8 cellular contexts compared by ENCODE assay signal in genomic region chr17:82338858-82339633, GRCh38. TPM values are rescaled to one million over a fixed set of nuclear protein-coding genes. Genes with fewer than 3 reads are reported as not detected.
DNase-seq lines count a peak whose midpoint lies in the region; ATAC-seq and TF ChIP-seq lines count a peak whose summit lies in the region.

No MANE protein-coding gene starts in this region.

- TF ChIP-seq CTCF in AG04450 (IDR thresholded peaks at IDR 0.05; ENCODE audit: low read depth, low read length) (no peak), mucosa of descending colon (IDR thresholded peaks at IDR 0.05) (no peak)

- peak overlapping the region; percentile 57 for H3K27ac ChIP-seq in AG04450 (ENCODE audit: low read depth, low read length)
- H3K27ac ChIP-seq in HUES64 (ENCODE audit: low read depth, low read length): no peak overlapping the region

- ATAC-seq in mucosa of descending colon (peak; percentile 90), HG03039 (IDR thresholded peaks at IDR 0.05; ENCODE audit: unreplicated experiment) (no peak), HG02852 (IDR thresholded peaks at IDR 0.05; ENCODE audit: unreplicated experiment) (no peak), HG02759 (IDR thresholded peaks at IDR 0.05; ENCODE audit: unreplicated experiment) (no peak)

- POLR2A ChIA-PET in AG04450 (lab: Yijun Ruan, JAX): interaction anchor here (1.1 kb wide), 1 partner anchor 40 kb away, joined by 3 read pairs; no protein-coding TSS in a partner anchor

- H3K9me3 ChIP-seq in AG04450 (ENCODE audit: control insufficient read depth, insufficient read depth, low read length): peaks cover 22% of the 10 kb centered on the region; the same call in 1 of the 2 replicates
- H3K9me3 ChIP-seq in HUES64 (ENCODE audit: insufficient read depth, low read depth, low read length): no peaks in the 10 kb centered on the region
- H3K9me3 ChIP-seq in mucosa of descending colon: no peaks in the 10 kb centered on the region

- no peak overlapping the region for H3K9ac ChIP-seq in HUES64 (ENCODE audit: low read depth, low read length)

- intact Hi-C loops in mucosa of descending colon (cut with DNase I, micrococcal nuclease): no loop called here

- H3K27me3 ChIP-seq in AG04450 (ENCODE audit: control insufficient read depth, insufficient read depth, low read length) (peaks cover 4% of the 10 kb centered on the region), HUES64 (ENCODE audit: insufficient read depth, low read length) (peaks cover 51% of the 10 kb centered on the region)

- DNase-seq in AG04450 (ENCODE audit: low read depth, low spot score): peak; percentile 30
- DNase-seq in cerebellar cortex (ENCODE audit: low spot score): peak; percentile 72
- DNase-seq in mucosa of descending colon: peak; percentile 68 to 77 (median 70)
- no peak for DNase-seq in stimulated activated CD4-positive, alpha-beta T cell treated with anti-CD3 and anti-CD28 coated beads, Interleukin-4, amount 100 ng/mL, for 4 hours

- CTCF ChIA-PET in AG04450 (lab: Charles Lee): no interaction called here

- 29% methylated on average over 29 of the region's 29 CpGs for WGBS in HUES64

- H3K36me3 ChIP-seq in HUES64 (ENCODE audit: insufficient read depth, low read length) (no peaks in the 10 kb centered on the region), mucosa of descending colon (ENCODE audit: low read depth) (no peaks in the 10 kb centered on the region)

- H3K4me1 ChIP-seq in HUES64 (ENCODE audit: insufficient read depth, low read length) (peaks cover 19% of the 10 kb centered on the region), mucosa of descending colon (ENCODE audit: low read depth) (peaks cover 26% of the 10 kb centered on the region)

- H3K4me3 ChIP-seq in AG04450 (ENCODE audit: low read depth, low read length) (no peak overlapping the region), HUES64 (ENCODE audit: low read length) (peak overlapping the region; percentile 34; the same call in 1 of the 2 replicates), mucosa of descending colon (no peak overlapping the region)

RNA-seq across cellular contexts. Expression of gene SECTM1, which starts 5.5 kb away (rescaled TPM):
- 8.0 and 12.5 TPM in 2 replicates for polyA plus RNA-seq in AG04450 (2011; rRNA removed)
- 2.8 and 6.9 TPM in 2 replicates for polyA minus RNA-seq in AG04450 (2011; rRNA and poly(A)+ RNA removed)
- polyA plus RNA-seq in HUES64 (2013, experiment 1 of 2): 0.20 TPM
- polyA plus RNA-seq in HUES64 (2013, experiment 2 of 2): not detected
- total RNA-seq in mucosa of descending colon: 100 to 1,000 TPM; 127 to 268 (median 213) TPM

RNA-seq across cellular contexts. Expression of gene TEX19, which starts 20.0 kb away (rescaled TPM):
- polyA plus RNA-seq in AG04450 (2011; rRNA removed): 0.04 and 0.10 TPM in 2 replicates
- polyA minus RNA-seq in AG04450 (2011; rRNA and poly(A)+ RNA removed): 0.18 TPM in 1 of 2 replicates, not detected in the other
- polyA plus RNA-seq in HUES64 (2013, experiment 1 of 2): 0.50 TPM
- polyA plus RNA-seq in HUES64 (2013, experiment 2 of 2): 0.44 TPM
- not detected for total RNA-seq in mucosa of descending colon

RNA-seq across cellular contexts. Expression of gene CD7, which starts 21.6 kb away (rescaled TPM):
- 0.11 TPM in 2 replicates for polyA plus RNA-seq in AG04450 (2011; rRNA removed)
- polyA minus RNA-seq in AG04450 (2011; rRNA and poly(A)+ RNA removed): not detected in 2 replicates
- 0.20 TPM for polyA plus RNA-seq in HUES64 (2013, experiment 1 of 2)
- 0.44 TPM for polyA plus RNA-seq in HUES64 (2013, experiment 2 of 2)
- 10 to 100 TPM in 2 of 3 donors, 1 to 10 TPM in 1; 10.0 to 12.8 (median 12.3) TPM for total RNA-seq in mucosa of descending colon

RNA-seq across cellular contexts. Expression of gene UTS2R, which starts 32.5 kb away (rescaled TPM):
- not detected in 2 replicates for polyA plus RNA-seq in AG04450 (2011; rRNA removed)
- polyA minus RNA-seq in AG04450 (2011; rRNA and poly(A)+ RNA removed): not detected in 2 replicates
- 0.25 TPM for polyA plus RNA-seq in HUES64 (2013, experiment 1 of 2)
- 0.38 TPM for polyA plus RNA-seq in HUES64 (2013, experiment 2 of 2)
- total RNA-seq in mucosa of descending colon: not detected

Comparison
In these comparisons a context has a peak if more than half of its experiments do, and no peak if none do; other contexts are left out.
1. DNase-seq: peak in AG04450 (single experiment), cerebellar cortex (single experiment) and mucosa of descending colon (3 of 3); none in stimulated activated CD4-positive, alpha-beta T cell treated with anti-CD3 and anti-CD28 coated beads, Interleukin-4, amount 100 ng/mL, for 4 hours (0 of 2).